In genomic region chr11:61549177-61549576, GRCh38 we compare ENCODE assay signal across 25 cellular contexts. TPM values are rescaled to one million over a fixed set of nuclear protein-coding genes. Genes with fewer than 3 reads are reported as not detected.
A peak's percentile ranks its signal among the peaks of the same experiment; 100 is the strongest.
DNase-seq lines count a peak whose midpoint lies in the region; ATAC-seq, FAIRE-seq and TF ChIP-seq lines count a peak whose summit lies in the region.
"Had no signal": no experiment of that assay in that cellular context is flagged by ENCODE, and none has a peak within 500 bp of the region (broad histone marks: within the 10 kb centered on the region; RNA-seq: fewer than 3 reads in every experiment).

No MANE protein-coding gene starts in this region.

- BruUV-seq in K562 (replicated peaks; lab: Mats Ljungman, UMichigan): no TSS peak

- H3K27me3 ChIP-seq in right atrium auricular region (no peaks in the 10 kb centered on the region), K562 (ENCODE audit: control insufficient read depth in 2 of 2, insufficient read depth in 2 of 2, low read length in 2 of 2) (peaks cover 6 to 75% of the 10 kb centered on the region in 2 experiments), endocrine pancreas (ENCODE audit: control insufficient read depth, insufficient read depth, low read length) (no peaks in the 10 kb centered on the region), osteoblast (ENCODE audit: insufficient read depth, low read length) (peaks cover 2% of the 10 kb centered on the region)
- H3K27me3 ChIP-seq: BE2C had no signal

- H3K4me3 ChIP-seq in right atrium auricular region (no peak overlapping the region), K562 (no peak overlapping the region), endocrine pancreas (ENCODE audit: control insufficient read depth, insufficient read depth, low read length) (no peak overlapping the region), osteoblast (ENCODE audit: insufficient read depth, low read length) (no peak overlapping the region)
- H3K4me3 ChIP-seq: BLaER1 treated with 17β-estradiol and CSF1 and Interleukin-3, amounts not matched to agents 10 nM and 100 nM had no signal

- H2AFZ ChIP-seq in K562 (ENCODE audit: low read depth, low read length) (no peak overlapping the region), osteoblast (ENCODE audit: low read length) (no peak overlapping the region)

- CTCF ChIA-PET in K562 (lab: Yijun Ruan, JAX; ENCODE audit: low intra/inter-chr PET ratio): no interaction called here

- no peaks in the 10 kb centered on the region for H3K79me2 ChIP-seq in K562 (ENCODE audit: control insufficient read depth, insufficient read depth, low read length)
- no peaks in the 10 kb centered on the region for H3K79me2 ChIP-seq in osteoblast (ENCODE audit: insufficient read depth, low read length)

- intact Hi-C loops in Right ventricle myocardium superior (cut with DNase I): no loop called here
- intact Hi-C loops in K562 (cut with micrococcal nuclease): no loop called here

- H4K20me1 ChIP-seq in K562 (replicated peaks; ENCODE audit: control insufficient read depth, insufficient read depth, low read length): peaks cover 13% of the 10 kb centered on the region; the same call in 1 of the 2 replicates
- no peaks in the 10 kb centered on the region for H4K20me1 ChIP-seq in osteoblast (ENCODE audit: insufficient read depth, low read length)

- TF ChIP-seq RAD21 in K562 (CRISPR knock-in tag; conservative IDR thresholded peaks at IDR 0.05 in 1 of 2, IDR thresholded peaks at IDR 0.05 in 1 of 2): no peak

- no peak for FAIRE-seq in K562 (lab: Jason Lieb, UNC)
- FAIRE-seq: A204.1, D721Med, GM12891, GM18507 had no signal

- POLR2A ChIA-PET in K562 (lab: Yijun Ruan, JAX): interaction anchor here (1.2 kb wide), 1 partner anchor 17 kb away, joined by 4 read pairs; no protein-coding TSS in a partner anchor

- H3K36me3 ChIP-seq in right atrium auricular region (peaks cover 4% of the 10 kb centered on the region), K562 (ENCODE audit: control insufficient read depth, insufficient read depth, low read length) (no peaks in the 10 kb centered on the region), endocrine pancreas (ENCODE audit: control insufficient read depth, insufficient read depth, low read length) (peaks cover 3% of the 10 kb centered on the region), osteoblast (ENCODE audit: insufficient read depth, low read length) (no peaks in the 10 kb centered on the region)
- H3K36me3 ChIP-seq: BE2C; BLaER1 treated with 17β-estradiol and CSF1 and Interleukin-3, amounts not matched to agents 10 nM and 100 nM had no signal

- ATAC-seq in Right ventricle myocardium superior (ENCODE audit: poor library complexity) (no peak), K562 (no peak), GM19351 (IDR thresholded peaks at IDR 0.05; ENCODE audit: unreplicated experiment) (no peak)

- H3K4me2 ChIP-seq in K562 (ENCODE audit: insufficient read depth, low read length) (no peak overlapping the region), osteoblast (ENCODE audit: insufficient read depth, low read length) (no peak overlapping the region)
- H3K4me2 ChIP-seq: BLaER1 treated with 17β-estradiol and CSF1 and Interleukin-3, amounts not matched to agents 10 nM and 100 nM had no signal

- peak overlapping the region; percentile 89 to 96 for H3K27ac ChIP-seq in right atrium auricular region
- no peak overlapping the region for H3K27ac ChIP-seq in K562 (ENCODE audit: extremely low read depth, low read depth, low read length)
- no peak overlapping the region for H3K27ac ChIP-seq in osteoblast (ENCODE audit: low read depth, low read length)
- H3K27ac ChIP-seq: 22Rv1; BLaER1 treated with 17β-estradiol and CSF1 and Interleukin-3, amounts not matched to agents 10 nM and 100 nM had no signal

- no peak for TF ChIP-seq EP300 in K562 (IDR thresholded peaks at IDR 0.05; ENCODE audit: low read length)

- peak overlapping the region in 1 of 2 experiments; percentile 35; a peak in 1 of 4 replicates for H3K9ac ChIP-seq in K562 (ENCODE audit: insufficient read depth in 1 of 2, low read depth in 2 of 2, low read length in 2 of 2)
- H3K9ac ChIP-seq in endocrine pancreas (ENCODE audit: control insufficient read depth, insufficient read depth, low read length): peak overlapping the region; percentile 31
- H3K9ac ChIP-seq: BLaER1 treated with 17β-estradiol and CSF1 and Interleukin-3, amounts not matched to agents 10 nM and 100 nM had no signal

- H3K9me3 ChIP-seq in right atrium auricular region: no peaks in the 10 kb centered on the region
- H3K9me3 ChIP-seq in K562 (replicated peaks; ENCODE audit: control insufficient read depth, insufficient read depth, low read depth, low read length): no peaks in the 10 kb centered on the region
- no peaks in the 10 kb centered on the region for H3K9me3 ChIP-seq in endocrine pancreas (ENCODE audit: control insufficient read depth, low read length)
- no peaks in the 10 kb centered on the region for H3K9me3 ChIP-seq in osteoblast (ENCODE audit: low read depth, low read length)
- H3K9me3 ChIP-seq: BE2C; BLaER1 treated with 17β-estradiol and CSF1 and Interleukin-3, amounts not matched to agents 10 nM and 100 nM had no signal

- no peaks in the 10 kb centered on the region for H3K9me1 ChIP-seq in K562 (ENCODE audit: control insufficient read depth, insufficient read depth, low read length)

- in situ Hi-C loops in K562 (cut with MboI): no loop called here

- WGBS in K562 (ENCODE audit: insufficient coverage, low coverage, missing lambda C conversion rate): 2% methylated on average over 8 of the region's 8 CpGs

- DNase-seq in right atrium auricular region (ENCODE audit: low spot score) (no peak), Right ventricle myocardium superior (no peak), K562 (ENCODE audit: extremely low read depth in 1 of 4, low spot score in 3 of 4) (no peak), osteoblast (ENCODE audit: insufficient read length, low spot score, missing footprints) (peak; percentile 77), NCI-H524 (lab: John Stamatoyannopoulos, UW) (no peak), DMS153 (lab: John Stamatoyannopoulos, UW) (no peak)
- DNase-seq: AML-193; BE2C; CD4-positive, alpha-beta T cell; CD8-positive, alpha-beta memory T cell; DMS 273 treated with DMSO at 0.1 percent for 48 hours; DMS53; DMS79 treated with DMSO at 0.1 percent for 48 hours; GF-D8; GOT3; HCEC 1CT had no signal

- TF ChIP-seq CTCF in right atrium auricular region (IDR thresholded peaks at IDR 0.05) (no peak), K562 (IDR thresholded peaks at IDR 0.05 in 2 of 3, conservative IDR thresholded peaks at IDR 0.05 in 1 of 3; ENCODE audit: insufficient read depth in 2 of 3, low read depth in 1 of 3, low read length in 3 of 3) (no peak), osteoblast (IDR thresholded peaks at IDR 0.05; ENCODE audit: extremely low read depth, low read depth, low read length) (no peak)

- H3K4me1 ChIP-seq in right atrium auricular region: peaks cover 0 to 58% of the 10 kb centered on the region in 2 donors
- H3K4me1 ChIP-seq in K562 (replicated peaks in 1 of 2; ENCODE audit: control insufficient read depth in 2 of 2, insufficient read depth in 2 of 2, low read length in 2 of 2): peaks cover 0 to 33% of the 10 kb centered on the region in 2 experiments; a peak in 3 of 5 replicates
- no peaks in the 10 kb centered on the region for H3K4me1 ChIP-seq in endocrine pancreas (ENCODE audit: control insufficient read depth, insufficient read depth, low read length)
- peaks cover 25% of the 10 kb centered on the region for H3K4me1 ChIP-seq in osteoblast (ENCODE audit: insufficient read depth, low read length)

- no peak for TF ChIP-seq POLR2A in K562 (conservative IDR thresholded peaks at IDR 0.05)

RNA-seq across cellular contexts. Expression of gene SYT7, which starts 31.7 kb away (rescaled TPM):
- 10 to 100 TPM; 19.2 to 23.6 TPM for total RNA-seq in right atrium auricular region
- 23.7 TPM for total RNA-seq in Right ventricle myocardium superior
- 0.12 and 0.28 TPM in 2 replicates for total RNA-seq in K562 (2011; cell fraction: chromatin; rRNA removed; ENCODE audit: low replicate concordance)
- total RNA-seq in K562 (2011; cell fraction: nucleolus; rRNA removed): 0.33 and 0.39 TPM in 2 replicates
- total RNA-seq in K562 (2011; cell fraction: nucleoplasm; rRNA removed): 0.44 and 0.53 TPM in 2 replicates
- total RNA-seq in K562 (2014; rRNA removed): 0.20 and 0.27 TPM in 2 replicates
- 0.11 and 0.13 TPM in 2 replicates for total RNA-seq in K562 (2014; rRNA removed; fragmentation: Illumina TruSeq; extraction: Trizol)
- 0.11 and 0.15 TPM in 2 replicates for total RNA-seq in K562 (2015; rRNA removed; fragmentation: Illumina TruSeq; extraction: Trizol)
- total RNA-seq in K562 (2021): 0.47 and 0.51 TPM in 2 replicates
- polyA plus RNA-seq in K562 (2011; rRNA removed): 0.11 and 0.20 TPM in 2 replicates
- polyA plus RNA-seq in K562 (2011; cell fraction: cytosol; rRNA removed): 0.15 and 0.24 TPM in 2 replicates
- 0.17 and 0.21 TPM in 2 replicates for polyA plus RNA-seq in K562 (2011; cell fraction: nucleus; rRNA removed)
- polyA plus RNA-seq in K562 (2012): 0.21 and 0.33 TPM in 2 replicates
- polyA plus RNA-seq in K562 (2014; fragmentation: Illumina TruSeq; extraction: Trizol): 0.21 TPM in 2 replicates
- polyA plus RNA-seq in K562 (2014; fragmentation: Nextera tagmentation; extraction: Ambion mirVana): under 1 TPM in 1 of 2 experiments, not detected in 1; 0.01 TPM
- polyA plus RNA-seq in K562 (2014; rRNA removed): 0.13 and 0.28 TPM in 2 replicates
- polyA minus RNA-seq in K562 (2011; rRNA and poly(A)+ RNA removed): 0.06 and 0.35 TPM in 2 replicates
- polyA minus RNA-seq in K562 (2011; cell fraction: cytosol; rRNA and poly(A)+ RNA removed): not detected in 2 replicates
- polyA minus RNA-seq in K562 (2011; cell fraction: nucleus; rRNA and poly(A)+ RNA removed): 0.27 TPM in 1 of 2 replicates, not detected in the other
- 3.6 and 6.8 TPM in 2 replicates for total RNA-seq in osteoblast
- total RNA-seq: CD4-positive, alpha-beta T cell; CD8-positive, alpha-beta memory T cell had no signal
- polyA plus RNA-seq: CD14-positive monocyte; CD8-positive, alpha-beta memory T cell had no signal

RNA-seq across cellular contexts. Expression of gene LRRC10B, which starts 40.6 kb away (rescaled TPM):
- total RNA-seq in right atrium auricular region (1 to 10 TPM in 1 of 2 donors, under 1 TPM in 1; 0.37 to 1.1 TPM), Right ventricle myocardium superior (0.46 TPM), K562 (2014; rRNA removed) (not detected in 2 replicates), K562 (2014; rRNA removed; fragmentation: Illumina TruSeq; extraction: Trizol) (not detected in 2 replicates), K562 (2015; rRNA removed; fragmentation: Illumina TruSeq; extraction: Trizol) (0.11 TPM in 1 of 2 replicates, not detected in the other), K562 (2021) (not detected in 2 replicates), osteoblast (under 0.01 TPM in 2 replicates)
- total RNA-seq in K562 (2011; cell fraction: chromatin; rRNA removed; ENCODE audit: low replicate concordance): not detected in 2 replicates
- 0.17 TPM in 1 of 2 replicates, not detected in the other for total RNA-seq in K562 (2011; cell fraction: nucleolus; rRNA removed)
- not detected in 2 replicates for total RNA-seq in K562 (2011; cell fraction: nucleoplasm; rRNA removed)
- polyA plus RNA-seq in K562 (2011; rRNA removed) (0.04 TPM in 1 of 2 replicates, not detected in the other), K562 (2014; fragmentation: Illumina TruSeq; extraction: Trizol) (not detected in 2 replicates), K562 (2014; fragmentation: Nextera tagmentation; extraction: Ambion mirVana) (not detected), K562 (2014; rRNA removed) (not detected in 2 replicates)
- 0.03 and 0.07 TPM in 2 replicates for polyA plus RNA-seq in K562 (2011; cell fraction: cytosol; rRNA removed)
- polyA plus RNA-seq in K562 (2011; cell fraction: nucleus; rRNA removed): 0.04 and 0.07 TPM in 2 replicates
- polyA plus RNA-seq in K562 (2012): 0.06 TPM in 1 of 2 replicates, not detected in the other
- not detected in 2 replicates for polyA minus RNA-seq in K562 (2011; rRNA and poly(A)+ RNA removed)
- not detected in 2 replicates for polyA minus RNA-seq in K562 (2011; cell fraction: cytosol; rRNA and poly(A)+ RNA removed)
- 0.11 TPM in 1 of 2 replicates, not detected in the other for polyA minus RNA-seq in K562 (2011; cell fraction: nucleus; rRNA and poly(A)+ RNA removed)
- total RNA-seq: CD4-positive, alpha-beta T cell; CD8-positive, alpha-beta memory T cell had no signal
- polyA plus RNA-seq: CD14-positive monocyte; CD8-positive, alpha-beta memory T cell had no signal

Comparison
In these comparisons a context has a peak if more than half of its experiments do, and no peak if none do; other contexts are left out.
1. H3K27ac ChIP-seq: peak in right atrium auricular region (2 of 2); none in K562 (single experiment) and osteoblast (single experiment).